In the genomic region with DNA sequence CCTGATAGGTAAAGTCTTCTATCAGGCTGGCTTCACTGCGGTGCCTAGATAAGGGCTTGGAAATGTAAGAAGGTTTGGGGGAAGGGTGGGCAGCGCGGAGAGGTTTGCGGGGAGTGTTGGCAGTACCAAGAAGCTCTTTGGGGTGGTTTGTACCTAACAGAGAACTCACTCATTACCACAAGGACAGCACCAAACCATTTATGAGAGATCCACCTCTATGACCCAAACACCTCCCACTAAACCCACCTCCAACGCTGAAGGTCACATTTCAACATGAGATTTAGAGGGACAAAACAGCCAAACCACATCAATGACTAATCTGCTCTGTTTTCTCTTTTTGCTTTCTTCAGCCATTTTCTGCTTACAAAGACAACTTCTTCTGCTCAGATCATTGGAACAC, we compare ENCODE assay signal across 17 cellular contexts. TPM values are rescaled to one million over a fixed set of nuclear protein-coding genes. Genes with fewer than 3 reads are reported as not detected.
DNase-seq lines count a peak whose midpoint lies in the region; ATAC-seq, FAIRE-seq and TF ChIP-seq lines count a peak whose summit lies in the region.
"Not testable (repeated sequence)": the region's sequence is repeated elsewhere in the genome, so short reads cannot be mapped to it uniquely, and the experiment has no call there.
"Had no signal": no experiment of that assay in that cellular context is flagged by ENCODE, and none has a peak within 500 bp of the region (broad histone marks: within the 10 kb centered on the region; RNA-seq: fewer than 3 reads in every experiment).

No MANE protein-coding gene starts in this region.

- TF ChIP-seq POLR2A in A549 (IDR thresholded peaks at IDR 0.05; ENCODE audit: low read length); K562 (conservative IDR thresholded peaks at IDR 0.05): not testable (repeated sequence)

- not testable (repeated sequence) for H3K27me3 ChIP-seq in K562 (ENCODE audit: control insufficient read depth in 2 of 2, insufficient read depth in 2 of 2, low read length in 2 of 2)

- H3K27ac ChIP-seq in A549; K562 (ENCODE audit: extremely low read depth, low read depth, low read length): not testable (repeated sequence)

- not testable (repeated sequence) for H3K27ac Mint-ChIP-seq in activated T-cell treated with anti-CD3 and anti-CD28 coated beads, Interleukin-2, amount 50 U/mL, for 72 hours; activated naive CD8-positive, alpha-beta T cell treated with anti-CD3 and anti-CD28 coated beads, Interleukin-2, amount 50 U/mL, for 24 hours; stimulated activated effector memory CD8-positive, alpha-beta T cell treated with anti-CD3 and anti-CD28 coated beads, Interleukin-12 subunit alpha, Interleukin-12 subunit beta, amount 100 ng/mL, for 72 hours; stimulated activated naive CD8-positive, alpha-beta T cell treated with anti-CD3 and anti-CD28 coated beads, Interleukin-15, amount 100 ng/mL, for 72 hours

- H3K9me3 ChIP-seq in A549; K562 (replicated peaks; ENCODE audit: control insufficient read depth, insufficient read depth, low read depth, low read length): not testable (repeated sequence)

- not testable (repeated sequence) for DNase-seq in A549 (ENCODE audit: low read depth in 1 of 2, low spot score in 1 of 2); GM19239 (ENCODE audit: insufficient read length, low spot score); activated T-cell treated with anti-CD3 and anti-CD28 coated beads, Interleukin-2, amount 50 U/mL, for 72 hours; activated naive CD8-positive, alpha-beta T cell treated with anti-CD3 and anti-CD28 coated beads, Interleukin-2, amount 50 U/mL, for 24 hours; K562 (ENCODE audit: extremely low read depth in 1 of 4, low spot score in 3 of 4); stimulated activated effector memory CD8-positive, alpha-beta T cell treated with anti-CD3 and anti-CD28 coated beads, Interleukin-12 subunit alpha, Interleukin-12 subunit beta, amount 100 ng/mL, for 72 hours (ENCODE audit: low spot score in 2 of 2); stimulated activated naive CD8-positive, alpha-beta T cell treated with anti-CD3 and anti-CD28 coated beads, Interleukin-15, amount 100 ng/mL, for 72 hours

- not testable (repeated sequence) for H3K9me3 Mint-ChIP-seq in activated T-cell treated with anti-CD3 and anti-CD28 coated beads, Interleukin-2, amount 50 U/mL, for 72 hours; activated naive CD8-positive, alpha-beta T cell treated with anti-CD3 and anti-CD28 coated beads, Interleukin-2, amount 50 U/mL, for 24 hours; stimulated activated effector memory CD8-positive, alpha-beta T cell treated with anti-CD3 and anti-CD28 coated beads, Interleukin-12 subunit alpha, Interleukin-12 subunit beta, amount 100 ng/mL, for 72 hours; stimulated activated naive CD8-positive, alpha-beta T cell treated with anti-CD3 and anti-CD28 coated beads, Interleukin-15, amount 100 ng/mL, for 72 hours

- H4K20me1 ChIP-seq in K562 (replicated peaks; ENCODE audit: control insufficient read depth, insufficient read depth, low read length), result not testable (repeated sequence)

- not testable (repeated sequence) for H3K4me3 ChIP-seq in A549, K562

- not testable (repeated sequence) for ATAC-seq in A549
- peak; percentile 16 to 28 for ATAC-seq in activated T-cell treated with anti-CD3 and anti-CD28 coated beads, Interleukin-2, amount 50 U/mL, for 72 hours (replicated peaks in 1 of 2)
- peak; percentile 31 for ATAC-seq in activated naive CD8-positive, alpha-beta T cell treated with anti-CD3 and anti-CD28 coated beads, Interleukin-2, amount 50 U/mL, for 24 hours
- ATAC-seq in K562, result peak; percentile 21; the same call in 2 of the 3 replicates
- peak; percentile 72 for ATAC-seq in stimulated activated effector memory CD8-positive, alpha-beta T cell treated with anti-CD3 and anti-CD28 coated beads, Interleukin-12 subunit alpha, Interleukin-12 subunit beta, amount 100 ng/mL, for 72 hours
- ATAC-seq in stimulated activated naive CD8-positive, alpha-beta T cell treated with anti-CD3 and anti-CD28 coated beads, Interleukin-15, amount 100 ng/mL, for 72 hours, result peak; percentile 11

- CTCF ChIA-PET in A549 (lab: Yijun Ruan, JAX); K562 (lab: Yijun Ruan, JAX; ENCODE audit: low intra/inter-chr PET ratio): not testable (repeated sequence)

- H3K36me3 ChIP-seq in K562 (ENCODE audit: control insufficient read depth, insufficient read depth, low read length), result not testable (repeated sequence)

- not testable (repeated sequence) for H3K4me3 Mint-ChIP-seq in activated T-cell treated with anti-CD3 and anti-CD28 coated beads, Interleukin-2, amount 50 U/mL, for 72 hours; activated naive CD8-positive, alpha-beta T cell treated with anti-CD3 and anti-CD28 coated beads, Interleukin-2, amount 50 U/mL, for 24 hours; stimulated activated effector memory CD8-positive, alpha-beta T cell treated with anti-CD3 and anti-CD28 coated beads, Interleukin-12 subunit alpha, Interleukin-12 subunit beta, amount 100 ng/mL, for 72 hours; stimulated activated naive CD8-positive, alpha-beta T cell treated with anti-CD3 and anti-CD28 coated beads, Interleukin-15, amount 100 ng/mL, for 72 hours

- H2AFZ ChIP-seq in K562 (ENCODE audit: low read depth, low read length), result not testable (repeated sequence)

- intact Hi-C loops in K562 (cut with micrococcal nuclease), result not testable (repeated sequence)

- WGBS in A549 (ENCODE audit: missing lambda C conversion rate), result no CpG with 5 or more reads among the region's 5 CpGs
- no CpG with 5 or more reads among the region's 5 CpGs for WGBS in K562 (ENCODE audit: insufficient coverage, low coverage, missing lambda C conversion rate)

- not testable (repeated sequence) for H3K4me1 ChIP-seq in A549; K562 (replicated peaks in 1 of 2; ENCODE audit: control insufficient read depth in 2 of 2, insufficient read depth in 2 of 2, low read length in 2 of 2)

- not testable (repeated sequence) for TF ChIP-seq EP300 in A549 (IDR thresholded peaks at IDR 0.05); K562 (IDR thresholded peaks at IDR 0.05; ENCODE audit: low read length)

- not testable (repeated sequence) for H3K9me1 ChIP-seq in K562 (ENCODE audit: control insufficient read depth, insufficient read depth, low read length)

- not testable (repeated sequence) for H3K79me2 ChIP-seq in K562 (ENCODE audit: control insufficient read depth, insufficient read depth, low read length)

- not testable (repeated sequence) for H3K27me3 Mint-ChIP-seq in activated T-cell treated with anti-CD3 and anti-CD28 coated beads, Interleukin-2, amount 50 U/mL, for 72 hours (ENCODE audit: low read depth); activated naive CD8-positive, alpha-beta T cell treated with anti-CD3 and anti-CD28 coated beads, Interleukin-2, amount 50 U/mL, for 24 hours; stimulated activated naive CD8-positive, alpha-beta T cell treated with anti-CD3 and anti-CD28 coated beads, Interleukin-15, amount 100 ng/mL, for 72 hours

- not testable (repeated sequence) for H3K9ac ChIP-seq in K562 (ENCODE audit: insufficient read depth in 1 of 2, low read depth in 2 of 2, low read length in 2 of 2)

- not testable (repeated sequence) for TF ChIP-seq RAD21 in A549 (conservative IDR thresholded peaks at IDR 0.05 in 1 of 2, IDR thresholded peaks at IDR 0.05 in 1 of 2); K562 (CRISPR knock-in tag; conservative IDR thresholded peaks at IDR 0.05 in 1 of 2, IDR thresholded peaks at IDR 0.05 in 1 of 2)

- in situ Hi-C loops in K562 (cut with MboI), result not testable (repeated sequence)

- H3K36me3 Mint-ChIP-seq in activated T-cell treated with anti-CD3 and anti-CD28 coated beads, Interleukin-2, amount 50 U/mL, for 72 hours (ENCODE audit: insufficient read depth in 2 of 2); activated naive CD8-positive, alpha-beta T cell treated with anti-CD3 and anti-CD28 coated beads, Interleukin-2, amount 50 U/mL, for 24 hours (ENCODE audit: low read depth); stimulated activated effector memory CD8-positive, alpha-beta T cell treated with anti-CD3 and anti-CD28 coated beads, Interleukin-12 subunit alpha, Interleukin-12 subunit beta, amount 100 ng/mL, for 72 hours: not testable (repeated sequence)

- POLR2A ChIA-PET in A549 (lab: Yijun Ruan, JAX); K562 (lab: Yijun Ruan, JAX): not testable (repeated sequence)

- H3K4me1 Mint-ChIP-seq in activated T-cell treated with anti-CD3 and anti-CD28 coated beads, Interleukin-2, amount 50 U/mL, for 72 hours (ENCODE audit: low read depth); activated naive CD8-positive, alpha-beta T cell treated with anti-CD3 and anti-CD28 coated beads, Interleukin-2, amount 50 U/mL, for 24 hours; stimulated activated effector memory CD8-positive, alpha-beta T cell treated with anti-CD3 and anti-CD28 coated beads, Interleukin-12 subunit alpha, Interleukin-12 subunit beta, amount 100 ng/mL, for 72 hours; stimulated activated naive CD8-positive, alpha-beta T cell treated with anti-CD3 and anti-CD28 coated beads, Interleukin-15, amount 100 ng/mL, for 72 hours: not testable (repeated sequence)

- not testable (repeated sequence) for H3K4me2 ChIP-seq in A549; K562 (ENCODE audit: insufficient read depth, low read length)

- TF ChIP-seq CTCF in A549 (IDR thresholded peaks at IDR 0.05); K562 (IDR thresholded peaks at IDR 0.05 in 2 of 3, conservative IDR thresholded peaks at IDR 0.05 in 1 of 3; ENCODE audit: insufficient read depth in 2 of 3, low read depth in 1 of 3, low read length in 3 of 3): not testable (repeated sequence)

- peak; percentile 98 for FAIRE-seq in A549 (lab: Jason Lieb, UNC)
- peak; percentile 18 for FAIRE-seq in GM19239 (lab: Jason Lieb, UNC)
- not testable (repeated sequence) for FAIRE-seq in K562 (lab: Jason Lieb, UNC)

- BruUV-seq in K562 (replicated peaks; lab: Mats Ljungman, UMichigan), result not testable (repeated sequence)

RNA-seq across cellular contexts. Expression of a gene that starts 4.9 kb away (rescaled TPM):
- not detected in 2 replicates for polyA plus RNA-seq in A549 (2011; rRNA removed)
- not detected in 2 replicates for polyA plus RNA-seq in A549 (2012; cell fraction: cytosol; rRNA removed)
- polyA plus RNA-seq in A549 (2012; cell fraction: nucleus; rRNA removed), result not detected in 2 replicates
- not detected in 3 replicates for polyA plus RNA-seq in A549 (2017; fragmentation: RNase III; extraction: RNeasy Plus Mini Kit Qiagen cat#74134 plus additional on column Dnase treatment)
- not detected in 2 replicates for polyA minus RNA-seq in A549 (2011; rRNA and poly(A)+ RNA removed)
- not detected for total RNA-seq in activated T-cell treated with anti-CD3 and anti-CD28 coated beads, Interleukin-2, amount 50 U/mL, for 72 hours
- not detected in 2 replicates for total RNA-seq in K562 (2011; cell fraction: chromatin; rRNA removed; ENCODE audit: low replicate concordance)
- total RNA-seq in K562 (2011; cell fraction: nucleolus; rRNA removed), result not detected in 2 replicates
- total RNA-seq in K562 (2011; cell fraction: nucleoplasm; rRNA removed), result not detected in 2 replicates
- 0.14 TPM in 1 of 2 replicates, not detected in the other for total RNA-seq in K562 (2014; rRNA removed)
- total RNA-seq in K562 (2014; rRNA removed; fragmentation: Illumina TruSeq; extraction: Trizol), result not detected in 2 replicates
- total RNA-seq in K562 (2015; rRNA removed; fragmentation: Illumina TruSeq; extraction: Trizol), result not detected in 2 replicates
- not detected in 2 replicates for total RNA-seq in K562 (2021)
- polyA plus RNA-seq in K562 (2011; rRNA removed), result not detected in 2 replicates
- not detected in 2 replicates for polyA plus RNA-seq in K562 (2011; cell fraction: cytosol; rRNA removed)
- polyA plus RNA-seq in K562 (2011; cell fraction: nucleus; rRNA removed), result not detected in 2 replicates
- polyA plus RNA-seq in K562 (2012), result 0.20 TPM in 1 of 2 replicates, not detected in the other
- not detected in 2 replicates for polyA plus RNA-seq in K562 (2014; fragmentation: Illumina TruSeq; extraction: Trizol)
- under 1 TPM; 0.10 to 0.24 TPM for polyA plus RNA-seq in K562 (2014; fragmentation: Nextera tagmentation; extraction: Ambion mirVana)
- not detected in 2 replicates for polyA plus RNA-seq in K562 (2014; rRNA removed)
- polyA minus RNA-seq in K562 (2011; rRNA and poly(A)+ RNA removed), result not detected in 2 replicates
- not detected in 2 replicates for polyA minus RNA-seq in K562 (2011; cell fraction: cytosol; rRNA and poly(A)+ RNA removed)
- polyA minus RNA-seq in K562 (2011; cell fraction: nucleus; rRNA and poly(A)+ RNA removed), result not detected in 2 replicates
- total RNA-seq: A172; A673; CD4-positive, alpha-beta memory T cell; CD4-positive, CD25-positive, alpha-beta regulatory T cell; CD8-positive, alpha-beta memory T cell; Daoy; G401; GM12878 had no signal
- polyA plus RNA-seq: AG04450; CD14-positive monocyte; CD4-positive, alpha-beta memory T cell; CD4-positive, CD25-positive, alpha-beta regulatory T cell; CD8-positive, alpha-beta memory T cell had no signal

RNA-seq across cellular contexts. Expression of a gene that starts 13.9 kb away (rescaled TPM):
- polyA plus RNA-seq in A549 (2011; rRNA removed) (60.9 and 61.7 TPM in 2 replicates), A549 (2017; fragmentation: RNase III; extraction: RNeasy Plus Mini Kit Qiagen cat#74134 plus additional on column Dnase treatment) (34.0 to 37.7 TPM (median 34.5 TPM) in 3 replicates), K562 (2011; rRNA removed) (50.8 and 61.5 TPM in 2 replicates), K562 (2014; fragmentation: Illumina TruSeq; extraction: Trizol) (44.3 and 48.8 TPM in 2 replicates), K562 (2014; fragmentation: Nextera tagmentation; extraction: Ambion mirVana) (10 to 100 TPM; 33.7 to 44.1 TPM), K562 (2014; rRNA removed) (52.2 and 52.9 TPM in 2 replicates)
- 53.2 and 55.3 TPM in 2 replicates for polyA plus RNA-seq in A549 (2012; cell fraction: cytosol; rRNA removed)
- polyA plus RNA-seq in A549 (2012; cell fraction: nucleus; rRNA removed), result 55.8 and 57.6 TPM in 2 replicates
- polyA minus RNA-seq in A549 (2011; rRNA and poly(A)+ RNA removed), result 25.0 and 27.7 TPM in 2 replicates
- 10 to 100 TPM; 44.2 to 54.3 TPM for total RNA-seq in activated T-cell treated with anti-CD3 and anti-CD28 coated beads, Interleukin-2, amount 50 U/mL, for 72 hours
- 49.7 and 65.0 TPM in 2 replicates for total RNA-seq in K562 (2011; cell fraction: chromatin; rRNA removed; ENCODE audit: low replicate concordance)
- total RNA-seq in K562 (2011; cell fraction: nucleolus; rRNA removed), result 36.7 and 39.9 TPM in 2 replicates
- 38.2 and 44.3 TPM in 2 replicates for total RNA-seq in K562 (2011; cell fraction: nucleoplasm; rRNA removed)
- total RNA-seq in K562 (2014; rRNA removed) (47.0 and 48.8 TPM in 2 replicates), K562 (2014; rRNA removed; fragmentation: Illumina TruSeq; extraction: Trizol) (22.4 and 27.7 TPM in 2 replicates), K562 (2015; rRNA removed; fragmentation: Illumina TruSeq; extraction: Trizol) (27.6 and 29.1 TPM in 2 replicates), K562 (2021) (47.7 and 51.5 TPM in 2 replicates)
- polyA plus RNA-seq in K562 (2011; cell fraction: cytosol; rRNA removed), result 44.4 and 46.6 TPM in 2 replicates
- polyA plus RNA-seq in K562 (2011; cell fraction: nucleus; rRNA removed), result 76.3 and 80.6 TPM in 2 replicates
- 42.9 and 43.6 TPM in 2 replicates for polyA plus RNA-seq in K562 (2012)
- 22.3 and 26.6 TPM in 2 replicates for polyA minus RNA-seq in K562 (2011; rRNA and poly(A)+ RNA removed)
- polyA minus RNA-seq in K562 (2011; cell fraction: cytosol; rRNA and poly(A)+ RNA removed), result 19.7 and 22.8 TPM in 2 replicates
- 22.7 and 23.0 TPM in 2 replicates for polyA minus RNA-seq in K562 (2011; cell fraction: nucleus; rRNA and poly(A)+ RNA removed)

RNA-seq across cellular contexts. Expression of a gene that starts 43.5 kb away (rescaled TPM):
- polyA plus RNA-seq in A549 (2011; rRNA removed), result not detected in 2 replicates
- polyA plus RNA-seq in A549 (2012; cell fraction: cytosol; rRNA removed), result not detected in 2 replicates
- not detected in 2 replicates for polyA plus RNA-seq in A549 (2012; cell fraction: nucleus; rRNA removed)
- not detected in 3 replicates for polyA plus RNA-seq in A549 (2017; fragmentation: RNase III; extraction: RNeasy Plus Mini Kit Qiagen cat#74134 plus additional on column Dnase treatment)
- not detected in 2 replicates for polyA minus RNA-seq in A549 (2011; rRNA and poly(A)+ RNA removed)
- total RNA-seq in activated T-cell treated with anti-CD3 and anti-CD28 coated beads, Interleukin-2, amount 50 U/mL, for 72 hours, result not detected
- 0.81 and 0.99 TPM in 2 replicates for total RNA-seq in K562 (2011; cell fraction: chromatin; rRNA removed; ENCODE audit: low replicate concordance)
- total RNA-seq in K562 (2011; cell fraction: nucleolus; rRNA removed), result 1.0 and 1.2 TPM in 2 replicates
- total RNA-seq in K562 (2011; cell fraction: nucleoplasm; rRNA removed), result 1.1 and 2.4 TPM in 2 replicates
- 1.5 and 1.8 TPM in 2 replicates for total RNA-seq in K562 (2014; rRNA removed)
- total RNA-seq in K562 (2014; rRNA removed; fragmentation: Illumina TruSeq; extraction: Trizol), result 1.5 and 1.9 TPM in 2 replicates
- total RNA-seq in K562 (2015; rRNA removed; fragmentation: Illumina TruSeq; extraction: Trizol), result 1.3 and 1.8 TPM in 2 replicates
- 2.2 and 2.9 TPM in 2 replicates for total RNA-seq in K562 (2021)
- 1.3 and 4.6 TPM in 2 replicates for polyA plus RNA-seq in K562 (2011; rRNA removed)
- 1.3 and 3.0 TPM in 2 replicates for polyA plus RNA-seq in K562 (2011; cell fraction: cytosol; rRNA removed)
- 0.45 and 1.7 TPM in 2 replicates for polyA plus RNA-seq in K562 (2011; cell fraction: nucleus; rRNA removed)
- polyA plus RNA-seq in K562 (2012), result 3.4 and 5.4 TPM in 2 replicates
- polyA plus RNA-seq in K562 (2014; fragmentation: Illumina TruSeq; extraction: Trizol), result 2.2 and 2.4 TPM in 2 replicates
- 1 to 10 TPM in 1 of 2 experiments, under 1 TPM in 1; 0.49 to 1.7 TPM for polyA plus RNA-seq in K562 (2014; fragmentation: Nextera tagmentation; extraction: Ambion mirVana)
- polyA plus RNA-seq in K562 (2014; rRNA removed), result 2.1 and 2.5 TPM in 2 replicates
- polyA minus RNA-seq in K562 (2011; rRNA and poly(A)+ RNA removed), result 0.99 and 3.0 TPM in 2 replicates
- 1.0 TPM in 1 of 2 replicates, not detected in the other for polyA minus RNA-seq in K562 (2011; cell fraction: cytosol; rRNA and poly(A)+ RNA removed)
- 0.40 and 0.44 TPM in 2 replicates for polyA minus RNA-seq in K562 (2011; cell fraction: nucleus; rRNA and poly(A)+ RNA removed)
- total RNA-seq: A172; A673; CD4-positive, alpha-beta memory T cell; CD4-positive, CD25-positive, alpha-beta regulatory T cell; CD8-positive, alpha-beta memory T cell; Daoy; G401; GM12878 had no signal
- polyA plus RNA-seq: AG04450; CD14-positive monocyte; CD4-positive, alpha-beta memory T cell; CD4-positive, CD25-positive, alpha-beta regulatory T cell; CD8-positive, alpha-beta memory T cell had no signal
